Comparison of ENCODE assay signal across 10 cellular contexts in the genomic region with DNA sequence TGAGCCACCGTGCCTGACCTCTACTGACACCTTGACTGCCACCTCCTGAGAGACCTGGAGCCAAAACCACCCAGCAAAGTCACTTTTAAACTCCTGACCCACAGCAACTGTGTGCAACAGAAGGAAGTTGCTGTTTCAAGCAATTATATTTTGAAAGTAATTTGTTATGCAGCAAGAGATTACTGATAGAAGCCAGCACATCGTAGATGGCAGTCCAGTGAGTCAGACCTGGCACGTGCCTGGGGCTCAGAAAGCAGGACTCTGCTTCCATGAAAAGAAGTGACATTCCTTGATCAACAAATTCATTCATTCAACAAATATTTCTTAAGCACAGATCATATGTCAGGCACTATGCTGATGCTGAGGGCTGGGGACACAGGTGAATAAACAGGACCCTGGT. TPM values are rescaled to one million over a fixed set of nuclear protein-coding genes. Genes with fewer than 3 reads are reported as not detected.
A peak's percentile ranks its signal among the peaks of the same experiment; 100 is the strongest.
DNase-seq lines count a peak whose midpoint lies in the region; ATAC-seq lines count a peak whose summit lies in the region.
"Had no signal": no experiment of that assay in that cellular context is flagged by ENCODE, and none has a peak within 500 bp of the region (broad histone marks: within the 10 kb centered on the region; RNA-seq: fewer than 3 reads in every experiment).

No MANE protein-coding gene starts in this region.

- no peak overlapping the region for H3K18ac ChIP-seq in trophoblast cell (ENCODE audit: low read length)

- H3K79me1 ChIP-seq in trophoblast cell (ENCODE audit: low read length) = peaks cover 2% of the 10 kb centered on the region

- H3K36me3 ChIP-seq in trophoblast cell (ENCODE audit: control insufficient read depth in 1 of 2, insufficient read depth in 2 of 2, low read length in 2 of 2) = no peaks in the 10 kb centered on the region

- no peak overlapping the region for H3K14ac ChIP-seq in trophoblast cell (ENCODE audit: low read length)

- WGBS in trophoblast cell (ENCODE audit: extremely low coverage, insufficient coverage, insufficient read length) = no CpG with 5 or more reads among the region's 3 CpGs

- H2BK120ac ChIP-seq in trophoblast cell (ENCODE audit: insufficient read depth, low read length, poor library complexity) = no peak overlapping the region

- no peak overlapping the region for H4K12ac ChIP-seq in trophoblast cell (ENCODE audit: low read depth, low read length)

- H3K27me3 ChIP-seq in trophoblast cell (ENCODE audit: insufficient read depth, low read length) = no peaks in the 10 kb centered on the region

- H3K79me2 ChIP-seq in trophoblast cell (ENCODE audit: control insufficient read depth, insufficient read depth, low read length, poor library complexity) = no peaks in the 10 kb centered on the region

- H3K9ac ChIP-seq in trophoblast cell (ENCODE audit: low read length) = no peak overlapping the region

- DNase-seq in EH (ENCODE audit: low read depth) (peak; percentile 94), OCI-M1 (lab: John Stamatoyannopoulos, UW) (peak; percentile 22), dermis blood vessel endothelial cell (peak; percentile 31), trophoblast cell (peak; percentile 94), foreskin melanocyte (no peak), putamen (ENCODE audit: low spot score) (no peak)
- DNase-seq: NCI-H2081 treated with DMSO at 0.1 percent for 48 hours had no signal

- H4K8ac ChIP-seq in trophoblast cell (ENCODE audit: low read depth, low read length) = no peak overlapping the region

- H2BK5ac ChIP-seq in trophoblast cell (ENCODE audit: low read depth, low read length, poor library complexity) = no peak overlapping the region

- no peak overlapping the region for H2AK5ac ChIP-seq in trophoblast cell (ENCODE audit: low read length)

- peaks cover 4 to 5% of the 10 kb centered on the region in 2 experiments for H3K4me1 ChIP-seq in trophoblast cell (ENCODE audit: control insufficient read depth in 1 of 2, insufficient read depth in 2 of 2, low read length in 2 of 2)

- no peak overlapping the region for H3K4me2 ChIP-seq in trophoblast cell (ENCODE audit: low read length)

- no peak overlapping the region for H4K91ac ChIP-seq in trophoblast cell (ENCODE audit: low read depth, low read length)

- H3K9me3 ChIP-seq in trophoblast cell (ENCODE audit: insufficient read depth, low read depth, low read length) = no peaks in the 10 kb centered on the region

- ATAC-seq in GM18907 (IDR thresholded peaks at IDR 0.05; ENCODE audit: unreplicated experiment) = no peak
- ATAC-seq in GM21367 (IDR thresholded peaks at IDR 0.05; ENCODE audit: unreplicated experiment) = no peak

- no peak overlapping the region for H3K27ac ChIP-seq in trophoblast cell (ENCODE audit: low read depth, low read length)

- H3K4ac ChIP-seq in trophoblast cell (ENCODE audit: low read depth, low read length) = no peak overlapping the region

- H2BK12ac ChIP-seq in trophoblast cell (ENCODE audit: low read length) = no peak overlapping the region

- no peak overlapping the region for H3K4me3 ChIP-seq in trophoblast cell (ENCODE audit: low read depth, low read length)

- H3K23ac ChIP-seq in trophoblast cell (ENCODE audit: low read length) = no peak overlapping the region

- no peak overlapping the region for H2AFZ ChIP-seq in trophoblast cell (ENCODE audit: insufficient read depth, low read length, poor library complexity)

RNA-seq across cellular contexts. Expression of gene CSPG4, which starts 5.7 kb away (rescaled TPM):
- 0.19 and 0.68 TPM in 2 replicates for total RNA-seq in dermis blood vessel endothelial cell
- polyA plus RNA-seq in trophoblast cell (2013) = 1.1 and 1.3 TPM in 2 replicates
- polyA plus RNA-seq: IgD-negative memory B cell had no signal

Comparison
In these comparisons a context has a peak if more than half of its experiments do, and no peak if none do; other contexts are left out.
1. DNase-seq: peak in EH (single experiment), OCI-M1 (single experiment), dermis blood vessel endothelial cell (single experiment) and trophoblast cell (2 of 2); none in foreskin melanocyte (single experiment) and putamen (single experiment).